Comparison of ENCODE assay signal across 1 cellular context in genomic region chr14:39841088-39841487, GRCh38.
TF ChIP-seq lines count a peak whose summit lies in the region.

No MANE protein-coding gene starts in this region.

TF ChIP-seq in GM12878, 131 proteins besides CTCF, POLR2A, EP300 and RAD21 (continued from another document):
- TF ChIP-seq REST (IDR thresholded peaks at IDR 0.05; ENCODE audit: low read depth, low read length) (no peak), CREM (IDR thresholded peaks at IDR 0.05; ENCODE audit: low read depth) (no peak), ZBTB40 (IDR thresholded peaks at IDR 0.05; ENCODE audit: borderline replicate concordance) (no peak), TCF7 (IDR thresholded peaks at IDR 0.05; ENCODE audit: borderline replicate concordance) (no peak), SMAD1 (IDR thresholded peaks at IDR 0.05; ENCODE audit: low read depth, partially characterized antibody) (no peak), PML (IDR thresholded peaks at IDR 0.05; ENCODE audit: low read length) (no peak), EGR1 (IDR thresholded peaks at IDR 0.05; ENCODE audit: borderline replicate concordance in 1 of 2, low read depth in 2 of 2, low read length in 2 of 2) (no peak), MEF2B (IDR thresholded peaks at IDR 0.05; ENCODE audit: partially characterized antibody, poor library complexity, severe bottlenecking) (peak; percentile 42), SREBF2 (IDR thresholded peaks at IDR 0.05; ENCODE audit: low read length) (no peak), RUNX3 (IDR thresholded peaks at IDR 0.05; ENCODE audit: low read length) (peak; percentile 60), GABPA (IDR thresholded peaks at IDR 0.05; ENCODE audit: low read depth) (no peak), TCF12 (IDR thresholded peaks at IDR 0.05; ENCODE audit: low read depth, low read length) (no peak), USF2 (IDR thresholded peaks at IDR 0.05; ENCODE audit: borderline replicate concordance, low read depth, low read length) (no peak), ZNF274 (IDR thresholded peaks at IDR 0.05; ENCODE audit: insufficient read depth, insufficient read length) (no peak), ATF2 (IDR thresholded peaks at IDR 0.05; ENCODE audit: low read length) (no peak), ZBTB11 (CRISPR knock-in tag; IDR thresholded peaks at IDR 0.05) (no peak), YY1 (IDR thresholded peaks at IDR 0.05; ENCODE audit: low read depth, low read length) (no peak), SMC3 (IDR thresholded peaks at IDR 0.05; ENCODE audit: borderline replicate concordance, low read length) (no peak), E2F4 (IDR thresholded peaks at IDR 0.05; ENCODE audit: low read depth, low read length) (no peak), IKZF1 (conservative IDR thresholded peaks at IDR 0.05) (no peak)
